In genomic region chr11:75673977-75674582, GRCh38 we compare ENCODE assay signal across 11 cellular contexts. TPM values are rescaled to one million over a fixed set of nuclear protein-coding genes. Genes with fewer than 3 reads are reported as not detected.
DNase-seq lines count a peak whose midpoint lies in the region; ATAC-seq and TF ChIP-seq lines count a peak whose summit lies in the region.
"Had no signal": no experiment of that assay in that cellular context is flagged by ENCODE, and none has a peak within 500 bp of the region (broad histone marks: within the 10 kb centered on the region; RNA-seq: fewer than 3 reads in every experiment).

No MANE protein-coding gene starts in this region.

- DNase-seq in stimulated activated CD4-positive, alpha-beta T cell treated with anti-CD3 and anti-CD28 coated beads, Interleukin-12 subunit alpha, Interleukin-12 subunit beta, amount 100 ng/mL, for 48 hours (ENCODE audit: low read depth in 2 of 3, low spot score in 1 of 3) = peak; percentile 8 to 44 (median 43)
- DNase-seq in stimulated activated CD4-positive, alpha-beta T cell treated with anti-CD3 and anti-CD28 coated beads, Interleukin-4, amount 100 ng/mL, for 4 hours = no peak
- peak; percentile 48 for DNase-seq in RWPE1 (ENCODE audit: low spot score)
- DNase-seq in dermis blood vessel endothelial cell = peak; percentile 70
- DNase-seq in stimulated activated naive CD8-positive, alpha-beta T cell treated with anti-CD3 and anti-CD28 coated beads, Interleukin-15, amount 100 ng/mL, for 72 hours = peak; percentile 58 to 78
- no peak for DNase-seq in NCI-H1930 (lab: John Stamatoyannopoulos, UW)
- no peak for DNase-seq in iPS-NIHi7 (ENCODE audit: extremely low spot score)
- DNase-seq: amniotic stem cell, DMS153 had no signal

- H3K9me3 Mint-ChIP-seq in stimulated activated naive CD8-positive, alpha-beta T cell treated with anti-CD3 and anti-CD28 coated beads, Interleukin-15, amount 100 ng/mL, for 72 hours = peaks cover 0 to 13% of the 10 kb centered on the region in 2 donors

- POLR2A ChIA-PET in RWPE1 (lab: Yijun Ruan, JAX; ENCODE audit: low non-redundant PET) = no interaction called here

- H3K4me1 Mint-ChIP-seq in stimulated activated naive CD8-positive, alpha-beta T cell treated with anti-CD3 and anti-CD28 coated beads, Interleukin-15, amount 100 ng/mL, for 72 hours = peaks cover 30% of the 10 kb centered on the region

- ATAC-seq in stimulated activated naive CD8-positive, alpha-beta T cell treated with anti-CD3 and anti-CD28 coated beads, Interleukin-15, amount 100 ng/mL, for 72 hours = peak; percentile 96
- no peak for ATAC-seq in GM21381 (IDR thresholded peaks at IDR 0.05; ENCODE audit: unreplicated experiment)
- ATAC-seq: Right ventricle myocardium inferior had no signal

- peaks cover 73% of the 10 kb centered on the region for H3K27me3 Mint-ChIP-seq in stimulated activated naive CD8-positive, alpha-beta T cell treated with anti-CD3 and anti-CD28 coated beads, Interleukin-15, amount 100 ng/mL, for 72 hours

- TF ChIP-seq CTCF in RWPE1 (conservative IDR thresholded peaks at IDR 0.05; ENCODE audit: low read depth) = no peak

- H3K27ac ChIP-seq in RWPE1 = no peak overlapping the region

- peak overlapping the region in 1 of 2 donors; percentile 46 for H3K27ac Mint-ChIP-seq in stimulated activated naive CD8-positive, alpha-beta T cell treated with anti-CD3 and anti-CD28 coated beads, Interleukin-15, amount 100 ng/mL, for 72 hours

- CTCF ChIA-PET in RWPE1 (lab: Yijun Ruan, JAX) = no interaction called here

- no peak overlapping the region for H3K4me3 Mint-ChIP-seq in stimulated activated naive CD8-positive, alpha-beta T cell treated with anti-CD3 and anti-CD28 coated beads, Interleukin-15, amount 100 ng/mL, for 72 hours

RNA-seq across cellular contexts. Expression of gene MAP6, which starts 5.2 kb away (rescaled TPM):
- total RNA-seq in dermis blood vessel endothelial cell = 0.14 and 0.51 TPM in 2 replicates

RNA-seq across cellular contexts. Expression of gene MOGAT2, which starts 43.6 kb away (rescaled TPM):
- not detected in 2 replicates for total RNA-seq in dermis blood vessel endothelial cell

Comparison
In these comparisons a context has a peak if more than half of its experiments do, and no peak if none do; other contexts are left out.
1. DNase-seq: peak in stimulated activated CD4-positive, alpha-beta T cell treated with anti-CD3 and anti-CD28 coated beads, Interleukin-12 subunit alpha, Interleukin-12 subunit beta, amount 100 ng/mL, for 48 hours (3 of 3), RWPE1 (single experiment), dermis blood vessel endothelial cell (single experiment) and stimulated activated naive CD8-positive, alpha-beta T cell treated with anti-CD3 and anti-CD28 coated beads, Interleukin-15, amount 100 ng/mL, for 72 hours (2 of 2); none in stimulated activated CD4-positive, alpha-beta T cell treated with anti-CD3 and anti-CD28 coated beads, Interleukin-4, amount 100 ng/mL, for 4 hours (0 of 2), NCI-H1930 (0 of 2) and iPS-NIHi7 (single experiment).